In genomic region chr6:13536796-13537526, GRCh38 we compare ENCODE assay signal across 28 cellular contexts. TPM values are rescaled to one million over a fixed set of nuclear protein-coding genes. Genes with fewer than 3 reads are reported as not detected.
DNase-seq lines count a peak whose midpoint lies in the region; ATAC-seq, FAIRE-seq and TF ChIP-seq lines count a peak whose summit lies in the region.
"Had no signal": no experiment of that assay in that cellular context is flagged by ENCODE, and none has a peak within 500 bp of the region (broad histone marks: within the 10 kb centered on the region; RNA-seq: fewer than 3 reads in every experiment).

No MANE protein-coding gene starts in this region.

- H3K4me1 ChIP-seq in liver (ENCODE audit: control insufficient read depth in 4 of 4, insufficient read depth in 4 of 4, low read length in 3 of 4) (peaks cover 0 to 18% (median 5%) of the 10 kb centered on the region in 4 donors), HepG2 (ENCODE audit: insufficient read depth, low read length) (no peaks in the 10 kb centered on the region), colonic mucosa (no peaks in the 10 kb centered on the region)
- H3K4me1 ChIP-seq: adrenal gland; BLaER1 treated with 17β-estradiol and CSF1 and Interleukin-3, amounts not matched to agents 10 nM and 100 nM; vagina had no signal

- H3K4me3 ChIP-seq in liver (ENCODE audit: low read depth in 1 of 3, low read length in 3 of 3) (no peak overlapping the region), HepG2 (replicated peaks in 1 of 3; ENCODE audit: insufficient read depth in 1 of 3, low read depth in 2 of 3, low read length in 3 of 3) (no peak overlapping the region), colonic mucosa (no peak overlapping the region)
- H3K4me3 ChIP-seq: adrenal gland; BLaER1 treated with 17β-estradiol and CSF1 and Interleukin-3, amounts not matched to agents 10 nM and 100 nM; lung; vagina had no signal

- H3K27me3 ChIP-seq in liver (ENCODE audit: control insufficient read depth in 4 of 4, insufficient read depth in 4 of 4, low read length in 3 of 4), result no peaks in the 10 kb centered on the region
- peaks cover 2 to 13% of the 10 kb centered on the region in 2 experiments for H3K27me3 ChIP-seq in HepG2 (ENCODE audit: control insufficient read depth in 1 of 2, insufficient read depth in 2 of 2, low read length in 2 of 2)
- no peaks in the 10 kb centered on the region for H3K27me3 ChIP-seq in colonic mucosa
- H3K27me3 ChIP-seq: adrenal gland; BLaER1 treated with 17β-estradiol and CSF1 and Interleukin-3, amounts not matched to agents 10 nM and 100 nM; brain microvascular endothelial cell; vagina had no signal

- H3K9me3 Mint-ChIP-seq in mesothelial cell of epicardium, result peaks cover 5% of the 10 kb centered on the region
- H3K9me3 Mint-ChIP-seq: activated naive CD4-positive, alpha-beta T cell treated with anti-CD3 and anti-CD28 coated beads for 36 hours; activated T-cell treated with anti-CD3 and anti-CD28 coated beads, Interleukin-2, amount 50 U/mL, for 72 hours; IgD-negative memory B cell; natural killer cell treated with Interleukin-12 subunit alpha and Interleukin-12 subunit beta and Interleukin-15 and Interleukin-18, amount 100 ng/mL, for 72 hours; stimulated activated naive CD8-positive, alpha-beta T cell treated with anti-CD3 and anti-CD28 coated beads, Interleukin-15, Interleukin-2, amounts not matched to agents 100 ng/mL and 50 ng/mL, for 24 hours had no signal

- WGBS in liver, result 34% methylated on average over 4 of the region's 4 CpGs
- 7% methylated on average over 4 of the region's 4 CpGs for WGBS in HepG2 (ENCODE audit: low lambda C conversion rate)

- H3K27ac Mint-ChIP-seq in mesothelial cell of epicardium, result no peak overlapping the region
- H3K27ac Mint-ChIP-seq: activated naive CD4-positive, alpha-beta T cell treated with anti-CD3 and anti-CD28 coated beads for 36 hours; activated T-cell treated with anti-CD3 and anti-CD28 coated beads, Interleukin-2, amount 50 U/mL, for 72 hours; IgD-negative memory B cell; natural killer cell treated with Interleukin-12 subunit alpha and Interleukin-12 subunit beta and Interleukin-15 and Interleukin-18, amount 100 ng/mL, for 72 hours; stimulated activated naive CD8-positive, alpha-beta T cell treated with anti-CD3 and anti-CD28 coated beads, Interleukin-15, Interleukin-2, amounts not matched to agents 100 ng/mL and 50 ng/mL, for 24 hours had no signal

- H3K27me3 Mint-ChIP-seq in mesothelial cell of epicardium (ENCODE audit: low read depth), result no peaks in the 10 kb centered on the region
- H3K27me3 Mint-ChIP-seq: IgD-negative memory B cell; natural killer cell treated with Interleukin-12 subunit alpha and Interleukin-12 subunit beta and Interleukin-15 and Interleukin-18, amount 100 ng/mL, for 72 hours had no signal

- TF ChIP-seq CTCF in liver (IDR thresholded peaks at IDR 0.05; ENCODE audit: low read depth, low read length, missing input control) (no peak), HepG2 (CRISPR knock-in tag; IDR thresholded peaks at IDR 0.05) (no peak), colonic mucosa (IDR thresholded peaks at IDR 0.05) (no peak), mesothelial cell of epicardium (IDR thresholded peaks at IDR 0.05; ENCODE audit: unreplicated experiment) (no peak)

- CTCF ChIA-PET in HepG2 (lab: Yijun Ruan, JAX; ENCODE audit: low intra/inter-chr PET ratio, low total read pairs), result interaction anchor here (2.7 kb wide), 1 partner anchor 200 kb away, joined by 37 read pairs; no protein-coding TSS in a partner anchor

- in situ Hi-C loops in HepG2 (cut with HindIII; ENCODE audit: extremely low pct_ligation_motif_present, low pct_unique_long_range_greater_than_20kb), result loop anchor here (5.0 to 25.0 kb wide), 3 partner anchors 200 to 625 kb away; no protein-coding TSS in a partner anchor

- H3K9ac ChIP-seq in liver (ENCODE audit: low read depth in 1 of 2, low read length in 2 of 2) (no peak overlapping the region), HepG2 (ENCODE audit: insufficient read depth, low read depth, low read length) (no peak overlapping the region), colonic mucosa (ENCODE audit: low read depth in 2 of 2, low read length in 2 of 2) (no peak overlapping the region)
- H3K9ac ChIP-seq: BLaER1 treated with 17β-estradiol and CSF1 and Interleukin-3, amounts not matched to agents 10 nM and 100 nM had no signal

- H3K4me3 Mint-ChIP-seq in mesothelial cell of epicardium, result no peak overlapping the region
- H3K4me3 Mint-ChIP-seq: activated naive CD4-positive, alpha-beta T cell treated with anti-CD3 and anti-CD28 coated beads for 36 hours; activated T-cell treated with anti-CD3 and anti-CD28 coated beads, Interleukin-2, amount 50 U/mL, for 72 hours; IgD-negative memory B cell; natural killer cell treated with Interleukin-12 subunit alpha and Interleukin-12 subunit beta and Interleukin-15 and Interleukin-18, amount 100 ng/mL, for 72 hours; stimulated activated naive CD8-positive, alpha-beta T cell treated with anti-CD3 and anti-CD28 coated beads, Interleukin-15, Interleukin-2, amounts not matched to agents 100 ng/mL and 50 ng/mL, for 24 hours had no signal

- BruUV-seq in HepG2 (replicated peaks; lab: Mats Ljungman, UMichigan), result no TSS peak

- POLR2A ChIA-PET in HepG2 (lab: Yijun Ruan, JAX), result no interaction called here

- no peaks in the 10 kb centered on the region for H3K9me3 ChIP-seq in liver (ENCODE audit: control insufficient read depth in 4 of 4, low read length in 3 of 4)
- H3K9me3 ChIP-seq in HepG2 (ENCODE audit: low read length), result no peaks in the 10 kb centered on the region
- H3K9me3 ChIP-seq in colonic mucosa, result no peaks in the 10 kb centered on the region
- H3K9me3 ChIP-seq: adrenal gland, vagina had no signal

- no peak for TF ChIP-seq POLR2A in HepG2 (IDR thresholded peaks at IDR 0.05; ENCODE audit: insufficient read depth in 1 of 2, low read depth in 2 of 2, low read length in 2 of 2)

- no peak overlapping the region for H3K4me2 ChIP-seq in HepG2 (ENCODE audit: low read depth, low read length)
- H3K4me2 ChIP-seq: BLaER1 treated with 17β-estradiol and CSF1 and Interleukin-3, amounts not matched to agents 10 nM and 100 nM had no signal

- no peaks in the 10 kb centered on the region for H4K20me1 ChIP-seq in HepG2 (ENCODE audit: insufficient read depth, low read length)
- H4K20me1 ChIP-seq: BLaER1 treated with 17β-estradiol and CSF1 and Interleukin-3, amounts not matched to agents 10 nM and 100 nM had no signal

- H3K27ac ChIP-seq in liver (ENCODE audit: low read depth in 1 of 2, low read length in 2 of 2), result no peak overlapping the region
- H3K27ac ChIP-seq in HepG2 (ENCODE audit: extremely low read length, insufficient read depth, low read length), result no peak overlapping the region
- no peak overlapping the region for H3K27ac ChIP-seq in colonic mucosa
- H3K27ac ChIP-seq: adrenal gland; BLaER1 treated with 17β-estradiol and CSF1 and Interleukin-3, amounts not matched to agents 10 nM and 100 nM; brain microvascular endothelial cell; vagina had no signal

- ATAC-seq in HepG2, result no peak
- ATAC-seq: activated T-cell treated with anti-CD3 and anti-CD28 coated beads, Interleukin-2, amount 50 U/mL, for 72 hours; HCT116; natural killer cell treated with Interleukin-12 subunit alpha and Interleukin-12 subunit beta and Interleukin-15 and Interleukin-18, amount 100 ng/mL, for 72 hours had no signal

- no peaks in the 10 kb centered on the region for H3K36me3 Mint-ChIP-seq in mesothelial cell of epicardium
- H3K36me3 Mint-ChIP-seq: IgD-negative memory B cell; natural killer cell treated with Interleukin-12 subunit alpha and Interleukin-12 subunit beta and Interleukin-15 and Interleukin-18, amount 100 ng/mL, for 72 hours had no signal

- peaks cover 3% of the 10 kb centered on the region for H3K4me1 Mint-ChIP-seq in mesothelial cell of epicardium

- FAIRE-seq in HepG2 (lab: Jason Lieb, UNC) (no peak), HTR-8/SVneo (lab: Jason Lieb, UNC) (no peak)

- intact Hi-C loops in HepG2 (cut with micrococcal nuclease; ENCODE audit: unreplicated experiment) (no loop called here), colonic mucosa (cut with DNase I) (loop anchor here (10.0 kb wide), 2 partner anchors 152 to 632 kb away; no protein-coding TSS in a partner anchor)

- no peaks in the 10 kb centered on the region for H3K36me3 ChIP-seq in liver (ENCODE audit: control insufficient read depth in 4 of 4, insufficient read depth in 3 of 4, low read depth in 1 of 4, low read length in 3 of 4)
- H3K36me3 ChIP-seq in HepG2 (replicated peaks in 1 of 2; ENCODE audit: control insufficient read depth in 1 of 2, insufficient read depth in 2 of 2, low read length in 2 of 2), result no peaks in the 10 kb centered on the region
- no peaks in the 10 kb centered on the region for H3K36me3 ChIP-seq in colonic mucosa
- H3K36me3 ChIP-seq: adrenal gland; BLaER1 treated with 17β-estradiol and CSF1 and Interleukin-3, amounts not matched to agents 10 nM and 100 nM; brain microvascular endothelial cell; vagina had no signal

- TF ChIP-seq RAD21 in liver (IDR thresholded peaks at IDR 0.05) (peak; percentile 45 to 58), HepG2 (CRISPR knock-in tag; IDR thresholded peaks at IDR 0.05) (no peak)

- no peak for TF ChIP-seq EP300 in HepG2 (IDR thresholded peaks at IDR 0.05; ENCODE audit: low read depth in 2 of 2, low read length in 2 of 2)
- TF ChIP-seq EP300 in HepG2 (CRISPR knock-in tag; IDR thresholded peaks at IDR 0.05; ENCODE audit: borderline replicate concordance), result no peak

- DNase-seq in HepG2 (ENCODE audit: low spot score), result no peak
- peak; percentile 15 for DNase-seq in astrocyte of the hippocampus (ENCODE audit: low read depth, low spot score)
- DNase-seq in left kidney (ENCODE audit: low read depth, low spot score), result peak; percentile 60
- no peak for DNase-seq in glomerular visceral epithelial cell (ENCODE audit: extremely low spot score)
- DNase-seq in colonic mucosa, result no peak
- DNase-seq in HTR-8/SVneo (ENCODE audit: insufficient read length, low spot score), result no peak
- DNase-seq in mesothelial cell of epicardium (ENCODE audit: low spot score in 2 of 2, unreplicated experiment in 2 of 2), result no peak
- DNase-seq: activated CD4-positive, alpha-beta T cell treated with anti-CD3 and anti-CD28 coated beads, Interleukin-2, amount 50 U/mL, for 48 hours; activated CD4-positive, CD25-positive, alpha-beta regulatory T cell treated with anti-CD3 and anti-CD28 coated beads, Interleukin-2, amount 50 U/mL, for 72 hours; activated naive CD4-positive, alpha-beta T cell treated with anti-CD3 and anti-CD28 coated beads for 36 hours; activated T-cell treated with anti-CD3 and anti-CD28 coated beads, Interleukin-2, amount 50 U/mL, for 72 hours; adrenal gland; brain microvascular endothelial cell; glutamatergic neuron; islet precursor cell; NCI-H1436 treated with DMSO at 0.1 percent for 48 hours; NCI-H226; NCI-H69; SHP77; stimulated activated CD8-positive, alpha-beta memory T cell treated with anti-CD3 and anti-CD28 coated beads, Interleukin-4, amount 100 ng/mL, for 48 hours had no signal

- no peaks in the 10 kb centered on the region for H3K79me2 ChIP-seq in HepG2 (ENCODE audit: insufficient read depth, low read length)

- H2AFZ ChIP-seq in HepG2 (ENCODE audit: low read length), result no peak overlapping the region

RNA-seq across cellular contexts. Expression of gene SIRT5, which starts 37.4 kb away (rescaled TPM):
- 10 to 100 TPM in 1 of 2 donors, 1 to 10 TPM in 1; 9.6 to 12.6 TPM for total RNA-seq in liver
- polyA plus RNA-seq in liver, result 1 to 10 TPM; 7.5 to 8.1 TPM
- 16.6 and 21.8 TPM in 2 replicates for total RNA-seq in HepG2 (2016; rRNA removed; fragmentation: Illumina TruSeq; extraction: Trizol)
- 21.9 and 28.4 TPM in 2 replicates for total RNA-seq in HepG2 (2016; cell fraction: cytosol; rRNA removed; fragmentation: Illumina TruSeq; extraction: Trizol; ENCODE audit: low read depth)
- total RNA-seq in HepG2 (2016; cell fraction: insoluble cytoplasmic fraction; rRNA removed; fragmentation: Illumina TruSeq; extraction: Trizol), result 17.2 TPM in 2 replicates
- 17.8 and 18.2 TPM in 2 replicates for total RNA-seq in HepG2 (2016; cell fraction: membrane; rRNA removed; fragmentation: Illumina TruSeq; extraction: Trizol)
- 13.1 and 16.9 TPM in 2 replicates for total RNA-seq in HepG2 (2016; cell fraction: nucleus; rRNA removed; fragmentation: Illumina TruSeq; extraction: Trizol)
- 13.4 and 14.1 TPM in 2 replicates for polyA plus RNA-seq in HepG2 (2011; rRNA removed)
- 8.8 and 9.0 TPM in 2 replicates for polyA plus RNA-seq in HepG2 (2011; cell fraction: cytosol; rRNA removed)
- 20.2 and 21.9 TPM in 2 replicates for polyA plus RNA-seq in HepG2 (2011; cell fraction: nucleus; rRNA removed)
- 10.3 and 16.7 TPM in 2 replicates for polyA plus RNA-seq in HepG2 (2012)
- 4.9 and 5.9 TPM in 2 replicates for polyA plus RNA-seq in HepG2 (2016; cell fraction: cytosol; fragmentation: Illumina TruSeq; extraction: Trizol; ENCODE audit: low read depth)
- polyA plus RNA-seq in HepG2 (2016; cell fraction: insoluble cytoplasmic fraction; fragmentation: Illumina TruSeq; extraction: Trizol; ENCODE audit: low read depth), result 19.7 and 19.8 TPM in 2 replicates
- 8.4 and 10.3 TPM in 2 replicates for polyA plus RNA-seq in HepG2 (2016; cell fraction: membrane; fragmentation: Illumina TruSeq; extraction: Trizol; ENCODE audit: low read depth)
- polyA plus RNA-seq in HepG2 (2016; cell fraction: nucleus; fragmentation: Illumina TruSeq; extraction: Trizol; ENCODE audit: insufficient read depth, low read depth), result 27.2 and 27.6 TPM in 2 replicates
- polyA minus RNA-seq in HepG2 (2011; rRNA and poly(A)+ RNA removed; ENCODE audit: low replicate concordance), result 5.4 and 6.8 TPM in 2 replicates
- 6.1 and 6.7 TPM in 2 replicates for polyA minus RNA-seq in HepG2 (2011; cell fraction: cytosol; rRNA and poly(A)+ RNA removed)
- 16.8 and 17.6 TPM in 2 replicates for polyA minus RNA-seq in HepG2 (2011; cell fraction: nucleus; rRNA and poly(A)+ RNA removed)
- total RNA-seq in colonic mucosa, result 10 to 100 TPM; 13.3 to 13.7 TPM
- 21.1 to 23.6 TPM (median 21.5 TPM) in 3 replicates for total RNA-seq in mesothelial cell of epicardium

RNA-seq across cellular contexts. Expression of gene GFOD1, which starts 49.6 kb away (rescaled TPM):
- 10 to 100 TPM in 1 of 2 donors, 1 to 10 TPM in 1; 7.4 to 16.8 TPM for total RNA-seq in liver
- polyA plus RNA-seq in liver, result 1 to 10 TPM; 2.6 TPM
- 6.4 TPM in 2 replicates for total RNA-seq in HepG2 (2016; rRNA removed; fragmentation: Illumina TruSeq; extraction: Trizol)
- total RNA-seq in HepG2 (2016; cell fraction: cytosol; rRNA removed; fragmentation: Illumina TruSeq; extraction: Trizol; ENCODE audit: low read depth), result 1.1 TPM in 2 replicates
- total RNA-seq in HepG2 (2016; cell fraction: insoluble cytoplasmic fraction; rRNA removed; fragmentation: Illumina TruSeq; extraction: Trizol), result 5.1 and 7.1 TPM in 2 replicates
- total RNA-seq in HepG2 (2016; cell fraction: membrane; rRNA removed; fragmentation: Illumina TruSeq; extraction: Trizol), result 3.3 and 3.7 TPM in 2 replicates
- total RNA-seq in HepG2 (2016; cell fraction: nucleus; rRNA removed; fragmentation: Illumina TruSeq; extraction: Trizol), result 11.3 and 14.8 TPM in 2 replicates
- 1.8 and 1.9 TPM in 2 replicates for polyA plus RNA-seq in HepG2 (2011; rRNA removed)
- polyA plus RNA-seq in HepG2 (2011; cell fraction: cytosol; rRNA removed), result 1.1 and 1.2 TPM in 2 replicates
- polyA plus RNA-seq in HepG2 (2011; cell fraction: nucleus; rRNA removed), result 3.9 TPM in 2 replicates
- polyA plus RNA-seq in HepG2 (2012), result 0.56 and 0.64 TPM in 2 replicates
- polyA plus RNA-seq in HepG2 (2016; cell fraction: cytosol; fragmentation: Illumina TruSeq; extraction: Trizol; ENCODE audit: low read depth), result 0.99 and 1.2 TPM in 2 replicates
- polyA plus RNA-seq in HepG2 (2016; cell fraction: insoluble cytoplasmic fraction; fragmentation: Illumina TruSeq; extraction: Trizol; ENCODE audit: low read depth), result 2.9 and 3.7 TPM in 2 replicates
- polyA plus RNA-seq in HepG2 (2016; cell fraction: membrane; fragmentation: Illumina TruSeq; extraction: Trizol; ENCODE audit: low read depth), result 2.2 and 2.5 TPM in 2 replicates
- polyA plus RNA-seq in HepG2 (2016; cell fraction: nucleus; fragmentation: Illumina TruSeq; extraction: Trizol; ENCODE audit: insufficient read depth, low read depth), result 8.2 and 9.4 TPM in 2 replicates
- polyA minus RNA-seq in HepG2 (2011; rRNA and poly(A)+ RNA removed; ENCODE audit: low replicate concordance), result 10.2 and 14.8 TPM in 2 replicates
- 1.8 and 2.1 TPM in 2 replicates for polyA minus RNA-seq in HepG2 (2011; cell fraction: cytosol; rRNA and poly(A)+ RNA removed)
- polyA minus RNA-seq in HepG2 (2011; cell fraction: nucleus; rRNA and poly(A)+ RNA removed), result 6.7 and 7.7 TPM in 2 replicates
- total RNA-seq in colonic mucosa, result 1 to 10 TPM; 6.9 to 7.6 TPM
- total RNA-seq in mesothelial cell of epicardium, result 3.5 to 4.8 TPM (median 4.0 TPM) in 3 replicates

Comparison
In these comparisons a context has a peak if more than half of its experiments do, and no peak if none do; other contexts are left out.
1. DNase-seq: peak in astrocyte of the hippocampus (single experiment) and left kidney (single experiment); none in HepG2 (single experiment), glomerular visceral epithelial cell (single experiment), colonic mucosa (single experiment), HTR-8/SVneo (single experiment) and mesothelial cell of epicardium (0 of 2).